ENCODE assay signal across 8 cellular contexts in the genomic region with DNA sequence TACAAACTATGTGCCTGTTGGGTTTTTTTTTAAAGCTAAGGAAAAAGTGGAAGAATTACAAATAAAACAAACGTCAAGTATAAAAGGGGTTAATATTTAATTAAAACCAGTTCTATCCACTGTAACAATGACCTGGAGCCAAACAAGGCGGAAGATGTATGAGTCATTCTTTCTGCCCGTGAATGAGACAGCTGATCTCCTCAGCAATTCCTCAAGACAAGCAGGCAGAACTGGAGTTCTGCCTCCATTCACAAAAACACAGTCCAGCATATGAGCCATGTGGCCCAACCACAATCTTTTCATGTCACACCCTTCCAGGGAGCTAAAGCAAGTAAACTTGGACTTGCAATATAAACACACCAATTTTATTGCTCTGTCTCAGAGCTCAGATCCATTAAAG. TPM values are rescaled to one million over a fixed set of nuclear protein-coding genes. Genes with fewer than 3 reads are reported as not detected.
DNase-seq lines count a peak whose midpoint lies in the region; ATAC-seq and TF ChIP-seq lines count a peak whose summit lies in the region.

No MANE protein-coding gene starts in this region.

- ATAC-seq in GM18517 (IDR thresholded peaks at IDR 0.05; ENCODE audit: unreplicated experiment) (no peak), HG02678 (IDR thresholded peaks at IDR 0.05; ENCODE audit: unreplicated experiment) (no peak)

- H3K4me3 ChIP-seq in neural progenitor cell (no peak overlapping the region), Caco-2 (ENCODE audit: low read depth, low read length) (no peak overlapping the region)

- intact Hi-C loops in Caco-2 (cut with micrococcal nuclease; ENCODE audit: unreplicated experiment) = no loop called here

- H3K27ac Mint-ChIP-seq in neural progenitor cell = peak overlapping the region; percentile 3
- no peak overlapping the region for H3K27ac Mint-ChIP-seq in Caco-2 (ENCODE audit: unreplicated experiment)

- no peaks in the 10 kb centered on the region for H3K9me3 ChIP-seq in neural progenitor cell (ENCODE audit: low read depth)
- H3K9me3 ChIP-seq in Caco-2 = no peaks in the 10 kb centered on the region

- peaks cover 73% of the 10 kb centered on the region for H3K79me2 ChIP-seq in neural progenitor cell (ENCODE audit: low read depth)

- H3K4me1 Mint-ChIP-seq in neural progenitor cell = peaks cover 61% of the 10 kb centered on the region
- no peaks in the 10 kb centered on the region for H3K4me1 Mint-ChIP-seq in Caco-2 (ENCODE audit: low read depth, unreplicated experiment)

- no peaks in the 10 kb centered on the region for H4K20me1 ChIP-seq in neural progenitor cell (ENCODE audit: low read depth)

- POLR2A ChIA-PET in Caco-2 (lab: Charles Lee) = no interaction called here

- CTCF ChIA-PET in Caco-2 (lab: Charles Lee) = no interaction called here

- H2AFZ ChIP-seq in neural progenitor cell (replicated peaks) = no peak overlapping the region

- H3K36me3 ChIP-seq in neural progenitor cell (peaks cover 3% of the 10 kb centered on the region), Caco-2 (ENCODE audit: control insufficient read depth, insufficient read depth, low read length) (no peaks in the 10 kb centered on the region)

- peak; percentile 78 for DNase-seq in DMS53 (lab: John Stamatoyannopoulos, UW)
- DNase-seq in OCI-M1 (lab: John Stamatoyannopoulos, UW) = peak; percentile 76
- peak; percentile 69 for DNase-seq in epidermal melanocyte (ENCODE audit: insufficient read length, low spot score)
- peak; percentile 50 for DNase-seq in neural progenitor cell (ENCODE audit: low spot score)
- DNase-seq in HuH-7.5 (ENCODE audit: low spot score) = no peak
- no peak for DNase-seq in Caco-2

- peak overlapping the region; percentile 50 for H3K4me2 ChIP-seq in neural progenitor cell

- peaks cover 45% of the 10 kb centered on the region for H3K4me1 ChIP-seq in neural progenitor cell
- peaks cover 6% of the 10 kb centered on the region; the same call in 1 of the 2 replicates for H3K4me1 ChIP-seq in Caco-2

- no TSS peak for BruUV-seq in Caco-2 (replicated peaks; lab: Mats Ljungman, UMichigan)

- H3K4me3 Mint-ChIP-seq in neural progenitor cell (peak overlapping the region; percentile 9), Caco-2 (ENCODE audit: unreplicated experiment) (no peak overlapping the region)

- TF ChIP-seq CTCF in neural progenitor cell (IDR thresholded peaks at IDR 0.05) (no peak), Caco-2 (IDR thresholded peaks at IDR 0.05; ENCODE audit: insufficient read depth in 1 of 2, low read depth in 1 of 2, low read length in 1 of 2, severe bottlenecking in 1 of 2, unreplicated experiment in 1 of 2) (no peak)

- H3F3A ChIP-seq in neural progenitor cell (ENCODE audit: low read depth) = peaks cover 5% of the 10 kb centered on the region

- H3K36me3 Mint-ChIP-seq in neural progenitor cell (peaks cover 15% of the 10 kb centered on the region), Caco-2 (ENCODE audit: insufficient read depth, unreplicated experiment) (no peaks in the 10 kb centered on the region)

- H3K9ac ChIP-seq in neural progenitor cell = no peak overlapping the region

- no peaks in the 10 kb centered on the region for H3K27me3 Mint-ChIP-seq in neural progenitor cell (ENCODE audit: insufficient read depth, low read depth)
- H3K27me3 Mint-ChIP-seq in Caco-2 (ENCODE audit: insufficient read depth, unreplicated experiment) = peaks cover 30% of the 10 kb centered on the region

- H3K27me3 ChIP-seq in neural progenitor cell (no peaks in the 10 kb centered on the region), Caco-2 (replicated peaks; ENCODE audit: control insufficient read depth, insufficient read depth, low read length) (no peaks in the 10 kb centered on the region)

- no peak overlapping the region for H3K27ac ChIP-seq in neural progenitor cell

- H3K9me3 Mint-ChIP-seq in neural progenitor cell (no peaks in the 10 kb centered on the region), Caco-2 (ENCODE audit: unreplicated experiment) (no peaks in the 10 kb centered on the region)

RNA-seq across cellular contexts. Expression of a gene that starts 8.4 kb away (rescaled TPM):
- total RNA-seq in neural progenitor cell (ENCODE audit: low replicate concordance) (35.5 and 36.8 TPM in 2 replicates), Caco-2 (2022) (0.30 and 0.52 TPM in 2 replicates)

Comparison
In these comparisons a context has a peak if more than half of its experiments do, and no peak if none do; other contexts are left out.
1. DNase-seq: peak in DMS53 (single experiment), OCI-M1 (single experiment), epidermal melanocyte (single experiment) and neural progenitor cell (single experiment); none in HuH-7.5 (single experiment) and Caco-2 (0 of 2).
2. RNA of a gene that starts 8.4 kb away (total RNA-seq): 35.5 to 36.8 TPM in neural progenitor cell; 0.30 to 0.52 TPM in Caco-2; every median in the first group is over 10 times any median in the second.